In genomic region chr20:35718972-35719635, GRCh38 we compare ENCODE assay signal across 1 cellular context.
A peak's percentile ranks its signal among the peaks of the same experiment; 100 is the strongest.
TF ChIP-seq lines count a peak whose summit lies in the region.

No MANE protein-coding gene starts in this region.

TF ChIP-seq in A549, 52 proteins besides CTCF, POLR2A, EP300 and RAD21:
- TF ChIP-seq RFX5 (IDR thresholded peaks at IDR 0.05) (no peak), JUN (IDR thresholded peaks at IDR 0.05) (no peak), POLR2AphosphoS2 (conservative IDR thresholded peaks at IDR 0.05; ENCODE audit: low read length) (0 out of 2 replicates have a peak, but pooled peaks have one; percentile 56)
